17 cellular contexts compared by ENCODE assay signal in the genomic region with DNA sequence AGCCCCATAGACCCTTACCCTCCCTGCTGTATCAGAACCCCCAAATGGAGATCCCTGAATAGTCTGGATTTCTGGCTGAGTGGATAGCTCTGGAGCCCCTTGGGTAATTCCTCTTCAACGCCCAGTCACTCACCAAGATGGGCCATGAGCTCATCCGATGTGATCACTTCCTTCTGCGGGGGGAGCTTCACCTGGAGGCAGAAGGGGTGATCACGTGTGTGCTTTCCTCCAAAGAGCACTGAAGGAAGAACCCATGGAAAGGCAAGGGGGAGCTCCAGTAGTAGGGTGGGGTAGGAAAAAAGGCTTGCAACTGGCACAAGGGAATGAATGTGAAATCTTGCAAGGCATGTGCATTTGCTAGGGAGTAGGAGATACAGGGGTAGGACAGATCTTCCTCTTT. TPM values are rescaled to one million over a fixed set of nuclear protein-coding genes. Genes with fewer than 3 reads are reported as not detected.
DNase-seq lines count a peak whose midpoint lies in the region; ATAC-seq, FAIRE-seq and TF ChIP-seq lines count a peak whose summit lies in the region.
"Had no signal": no experiment of that assay in that cellular context is flagged by ENCODE, and none has a peak within 500 bp of the region (broad histone marks: within the 10 kb centered on the region; RNA-seq: fewer than 3 reads in every experiment).

No MANE protein-coding gene starts in this region.

- peaks cover 51% of the 10 kb centered on the region for H3K4me1 Mint-ChIP-seq in CD8-positive, alpha-beta T cell (ENCODE audit: low read depth)

- no peaks in the 10 kb centered on the region for H3K9me2 ChIP-seq in PC-3 (replicated peaks; ENCODE audit: low read length)

- H3K36me3 Mint-ChIP-seq in CD8-positive, alpha-beta T cell: peaks cover 38% of the 10 kb centered on the region

- FAIRE-seq in keratinocyte (lab: Jason Lieb, UNC): peak; percentile 9
- FAIRE-seq: H1 had no signal

- CTCF ChIA-PET in CD8-positive, alpha-beta T cell (lab: Charles Lee): interaction anchor here (0.5 to 16.2 kb wide), 6 partner anchors 19 to 358 kb away, joined by 3 to 283 read pairs (median 5); partner anchors contain the start of genes ANXA9, C1orf56, CERS2 and TNFAIP8L2
- CTCF ChIA-PET in PC-3 (lab: Charles Lee): no interaction called here

- H3K36me3 ChIP-seq in CD8-positive, alpha-beta T cell (ENCODE audit: insufficient read depth, low read length): peaks cover 24% of the 10 kb centered on the region
- no peaks in the 10 kb centered on the region for H3K36me3 ChIP-seq in PC-3 (ENCODE audit: low read depth, low read length)
- H3K36me3 ChIP-seq in keratinocyte (ENCODE audit: control insufficient read depth in 2 of 2, extremely low read depth in 1 of 2, insufficient read depth in 2 of 2, low read length in 2 of 2): peaks cover 0 to 2% of the 10 kb centered on the region in 2 experiments

- peaks cover 36% of the 10 kb centered on the region for H3K4me1 ChIP-seq in CD8-positive, alpha-beta T cell (ENCODE audit: insufficient read depth, low read length)
- H3K4me1 ChIP-seq in PC-3 (ENCODE audit: insufficient read depth, low read length) (peaks cover 32% of the 10 kb centered on the region), keratinocyte (ENCODE audit: control insufficient read depth, extremely low read depth, insufficient read depth, low read length) (peaks cover 30% of the 10 kb centered on the region)

- H3K27me3 ChIP-seq in CD8-positive, alpha-beta T cell (ENCODE audit: insufficient read depth, low read length): no peaks in the 10 kb centered on the region
- H3K27me3 ChIP-seq in PC-3 (ENCODE audit: low read length) (no peaks in the 10 kb centered on the region), keratinocyte (ENCODE audit: control insufficient read depth, extremely low read depth, insufficient read depth, low read length) (no peaks in the 10 kb centered on the region)
- H3K27me3 ChIP-seq: ascending aorta had no signal

- H3K9ac ChIP-seq in PC-3 (ENCODE audit: low read length) (no peak overlapping the region), keratinocyte (ENCODE audit: control insufficient read depth, extremely low read depth, insufficient read depth, low read length) (no peak overlapping the region)

- peak overlapping the region; percentile 8 for H3K4me3 Mint-ChIP-seq in CD8-positive, alpha-beta T cell
- H3K4me3 Mint-ChIP-seq: immature natural killer cell, memory B cell, neural crest cell had no signal

- H3K9me3 ChIP-seq in CD8-positive, alpha-beta T cell (ENCODE audit: low read length): no peaks in the 10 kb centered on the region
- H3K9me3 ChIP-seq in PC-3 (ENCODE audit: low read length) (no peaks in the 10 kb centered on the region), keratinocyte (ENCODE audit: control insufficient read depth, low read depth, low read length) (no peaks in the 10 kb centered on the region)
- H3K9me3 ChIP-seq: ascending aorta had no signal

- POLR2A ChIA-PET in CD8-positive, alpha-beta T cell (lab: Charles Lee): interaction anchor here (0.8 to 1.3 kb wide), 4 partner anchors 8 to 49 kb away, joined by 3 to 6 read pairs (median 4); no protein-coding TSS in a partner anchor
- POLR2A ChIA-PET in PC-3 (lab: Charles Lee; ENCODE audit: unreplicated experiment): interaction anchor here (0.6 kb wide), 1 partner anchor 12 kb away, joined by 4 read pairs; no protein-coding TSS in a partner anchor

- no peaks in the 10 kb centered on the region for H3K9me3 Mint-ChIP-seq in CD8-positive, alpha-beta T cell
- H3K9me3 Mint-ChIP-seq: immature natural killer cell, memory B cell, neural crest cell had no signal

- no peaks in the 10 kb centered on the region for H3K27me3 Mint-ChIP-seq in CD8-positive, alpha-beta T cell (ENCODE audit: low read depth)
- H3K27me3 Mint-ChIP-seq: memory B cell had no signal

- H2AFZ ChIP-seq in PC-3 (ENCODE audit: low read length) (no peak overlapping the region), keratinocyte (ENCODE audit: control insufficient read depth, low read length) (no peak overlapping the region)

- no peaks in the 10 kb centered on the region for H3K9me1 ChIP-seq in keratinocyte (ENCODE audit: control insufficient read depth, extremely low read depth, insufficient read depth, low read length)

- intact Hi-C loops in CD8-positive, alpha-beta T cell (cut with DNase I, micrococcal nuclease): loop anchor here in 1 of 2 experiments (10.0 kb wide), 1 partner anchor 307 kb away; the partner anchor contains the start of gene GOLPH3L
- intact Hi-C loops in PC-3 (cut with micrococcal nuclease): loop anchor here (10.0 kb wide), 1 partner anchor 377 kb away; the partner anchor contains the start of gene ENSA

- H3K27ac Mint-ChIP-seq in CD8-positive, alpha-beta T cell: peak overlapping the region; percentile 69
- H3K27ac Mint-ChIP-seq: immature natural killer cell, memory B cell had no signal

- no TSS peak for BruUV-seq in PC-3 (replicated peaks; lab: Mats Ljungman, UMichigan)

- H4K20me1 ChIP-seq in PC-3 (ENCODE audit: low read length): no peaks in the 10 kb centered on the region
- H4K20me1 ChIP-seq in keratinocyte (ENCODE audit: control insufficient read depth, extremely low read depth, insufficient read depth, low read length): no peaks in the 10 kb centered on the region

- TF ChIP-seq CTCF in CD8-positive, alpha-beta T cell (IDR thresholded peaks at IDR 0.05): no peak
- no peak for TF ChIP-seq CTCF in PC-3 (conservative IDR thresholded peaks at IDR 0.05; ENCODE audit: low read depth, low read length)
- no peak for TF ChIP-seq CTCF in keratinocyte (optimal IDR thresholded peaks at IDR 0.05 in 1 of 3, IDR thresholded peaks at IDR 0.05 in 1 of 3, conservative IDR thresholded peaks at IDR 0.05 in 1 of 3; ENCODE audit: extremely low read depth in 1 of 3, insufficient read depth in 2 of 3, low read length in 3 of 3)

- H3F3A ChIP-seq in PC-3 (ENCODE audit: low read length, unreplicated experiment): no peaks in the 10 kb centered on the region

- H3K4me2 ChIP-seq in PC-3 (ENCODE audit: low read length): no peak overlapping the region
- no peak overlapping the region for H3K4me2 ChIP-seq in keratinocyte (ENCODE audit: control insufficient read depth, extremely low read depth, insufficient read depth, low read depth, low read length)

- H3K27ac ChIP-seq in CD8-positive, alpha-beta T cell (ENCODE audit: low read depth, low read length): no peak overlapping the region
- no peak overlapping the region for H3K27ac ChIP-seq in PC-3 (ENCODE audit: low read length)
- no peak overlapping the region for H3K27ac ChIP-seq in keratinocyte (ENCODE audit: control insufficient read depth, insufficient read depth, low read length)
- H3K27ac ChIP-seq: ascending aorta, RWPE1 had no signal

- no peak for ATAC-seq in CD8-positive, alpha-beta T cell
- no peak for ATAC-seq in PC-3
- ATAC-seq: esophagus mucosa had no signal

- H3K79me2 ChIP-seq in PC-3 (ENCODE audit: low read length) (no peaks in the 10 kb centered on the region), keratinocyte (ENCODE audit: control insufficient read depth, insufficient read depth, low read length) (no peaks in the 10 kb centered on the region)

- dilution Hi-C loops in keratinocyte (cut with MboI; ENCODE audit: extremely low pct_ligation_motif_present, low sequenced_read_pairs): no loop called here

- H3K4me3 ChIP-seq in CD8-positive, alpha-beta T cell (ENCODE audit: low read depth, low read length): no peak overlapping the region
- no peak overlapping the region for H3K4me3 ChIP-seq in PC-3 (ENCODE audit: low read length)
- H3K4me3 ChIP-seq in keratinocyte (ENCODE audit: control insufficient read depth in 2 of 3, extremely low read depth in 1 of 3, insufficient read depth in 2 of 3, low read depth in 1 of 3, low read length in 3 of 3): no peak overlapping the region
- H3K4me3 ChIP-seq: ascending aorta had no signal

- DNase-seq in CD1c-positive myeloid dendritic cell (ENCODE audit: extremely low spot score) (peak; percentile 77), PC-3 (peak; percentile 37), keratinocyte (ENCODE audit: low read depth, low spot score) (no peak), amygdala (lab: John Stamatoyannopoulos, UW) (no peak), NCI-H1694 (lab: John Stamatoyannopoulos, UW) (no peak), cortex of kidney (lab: John Stamatoyannopoulos, UW) (no peak)
- DNase-seq in CD8-positive, alpha-beta T cell: no peak
- DNase-seq: activated CD4-positive, alpha-beta T cell treated with anti-CD3 and anti-CD28 coated beads, Interleukin-2, amount 50 U/mL, for 48 hours; DMS79 treated with DMSO at 0.1 percent for 48 hours; immature natural killer cell; T-helper 9 cell had no signal

RNA-seq across cellular contexts. Expression of gene MINDY1, which starts 5.1 kb away (rescaled TPM):
- 1 to 10 TPM; 2.2 to 2.4 TPM for total RNA-seq in CD8-positive, alpha-beta T cell
- total RNA-seq in PC-3 (2014; rRNA removed): 6.3 and 7.8 TPM in 2 replicates
- 11.2 to 20.4 TPM (median 11.6 TPM) in 3 replicates for polyA plus RNA-seq in keratinocyte
- polyA plus RNA-seq in keratinocyte (2011; ENCODE audit: low read depth): 9.7 TPM
- polyA plus RNA-seq in keratinocyte (2011; cell fraction: cytosol; rRNA removed): 12.6 and 13.5 TPM in 2 replicates
- polyA plus RNA-seq in keratinocyte (2011; cell fraction: nucleus; rRNA removed): 35.0 and 42.9 TPM in 2 replicates
- 9.2 and 14.5 TPM in 2 replicates for polyA plus RNA-seq in keratinocyte (2012; ENCODE audit: low replicate concordance)
- polyA minus RNA-seq in keratinocyte: 25.0 to 42.3 TPM (median 28.7 TPM) in 3 replicates
- polyA minus RNA-seq in keratinocyte (2011; cell fraction: cytosol; rRNA and poly(A)+ RNA removed): 22.3 TPM
- 24.9 and 29.0 TPM in 2 replicates for polyA minus RNA-seq in keratinocyte (2011; cell fraction: nucleus; rRNA and poly(A)+ RNA removed)

RNA-seq across cellular contexts. Expression of gene PRUNE1, which starts 6.7 kb away (rescaled TPM):
- 1 to 10 TPM; 8.0 to 9.0 TPM for total RNA-seq in CD8-positive, alpha-beta T cell
- 19.4 and 20.3 TPM in 2 replicates for total RNA-seq in PC-3 (2014; rRNA removed)
- 14.4 to 16.4 TPM (median 15.4 TPM) in 3 replicates for polyA plus RNA-seq in keratinocyte
- 9.4 TPM for polyA plus RNA-seq in keratinocyte (2011; ENCODE audit: low read depth)
- polyA plus RNA-seq in keratinocyte (2011; cell fraction: cytosol; rRNA removed): 12.1 and 18.5 TPM in 2 replicates
- 19.1 and 19.3 TPM in 2 replicates for polyA plus RNA-seq in keratinocyte (2011; cell fraction: nucleus; rRNA removed)
- polyA plus RNA-seq in keratinocyte (2012; ENCODE audit: low replicate concordance): 8.3 and 11.3 TPM in 2 replicates
- 7.8 to 23.4 TPM (median 18.4 TPM) in 3 replicates for polyA minus RNA-seq in keratinocyte
- polyA minus RNA-seq in keratinocyte (2011; cell fraction: cytosol; rRNA and poly(A)+ RNA removed): 9.2 TPM
- 8.0 and 10.5 TPM in 2 replicates for polyA minus RNA-seq in keratinocyte (2011; cell fraction: nucleus; rRNA and poly(A)+ RNA removed)

RNA-seq across cellular contexts. Expression of gene ANXA9, which starts 19.5 kb away (rescaled TPM):
- under 1 TPM in 1 of 2 experiments, not detected in 1; 0.16 TPM for total RNA-seq in CD8-positive, alpha-beta T cell
- total RNA-seq in PC-3 (2014; rRNA removed): 0.18 and 0.75 TPM in 2 replicates
- 0.68 to 0.85 TPM (median 0.76 TPM) in 3 replicates for polyA plus RNA-seq in keratinocyte
- 4.8 TPM for polyA plus RNA-seq in keratinocyte (2011; ENCODE audit: low read depth)
- 0.78 and 1.2 TPM in 2 replicates for polyA plus RNA-seq in keratinocyte (2011; cell fraction: cytosol; rRNA removed)
- polyA plus RNA-seq in keratinocyte (2011; cell fraction: nucleus; rRNA removed): 1.2 TPM in 2 replicates
- polyA plus RNA-seq in keratinocyte (2012; ENCODE audit: low replicate concordance): 0.96 and 7.3 TPM in 2 replicates
- 2.3 to 3.0 TPM (median 2.6 TPM) in 3 replicates for polyA minus RNA-seq in keratinocyte
- polyA minus RNA-seq in keratinocyte (2011; cell fraction: cytosol; rRNA and poly(A)+ RNA removed): 1.3 TPM
- polyA minus RNA-seq in keratinocyte (2011; cell fraction: nucleus; rRNA and poly(A)+ RNA removed): 0.70 and 0.74 TPM in 2 replicates
- total RNA-seq: ascending aorta, neural crest cell had no signal
- polyA plus RNA-seq: immature natural killer cell had no signal

RNA-seq across cellular contexts. Expression of gene CERS2, which starts 27.0 kb away (rescaled TPM):
- 10 to 100 TPM; 74.5 to 75.5 TPM for total RNA-seq in CD8-positive, alpha-beta T cell
- 176 TPM in 2 replicates for total RNA-seq in PC-3 (2014; rRNA removed)
- 75.0 to 172 TPM (median 121 TPM) in 3 replicates for polyA plus RNA-seq in keratinocyte
- 21.9 TPM for polyA plus RNA-seq in keratinocyte (2011; ENCODE audit: low read depth)
- 117 and 217 TPM in 2 replicates for polyA plus RNA-seq in keratinocyte (2011; cell fraction: cytosol; rRNA removed)
- polyA plus RNA-seq in keratinocyte (2011; cell fraction: nucleus; rRNA removed): 147 and 168 TPM in 2 replicates
- 62.7 and 101 TPM in 2 replicates for polyA plus RNA-seq in keratinocyte (2012; ENCODE audit: low replicate concordance)
- polyA minus RNA-seq in keratinocyte: 129 to 154 TPM (median 150 TPM) in 3 replicates
- 87.5 TPM for polyA minus RNA-seq in keratinocyte (2011; cell fraction: cytosol; rRNA and poly(A)+ RNA removed)
- polyA minus RNA-seq in keratinocyte (2011; cell fraction: nucleus; rRNA and poly(A)+ RNA removed): 58.6 and 82.2 TPM in 2 replicates

RNA-seq across cellular contexts. Expression of gene BNIPL, which starts 34.8 kb away (rescaled TPM):
- under 1 TPM; 0.08 to 0.47 TPM for total RNA-seq in CD8-positive, alpha-beta T cell
- 0.51 and 2.4 TPM in 2 replicates for total RNA-seq in PC-3 (2014; rRNA removed)
- polyA plus RNA-seq in keratinocyte: 4.6 to 25.8 TPM (median 9.8 TPM) in 3 replicates
- 103 TPM for polyA plus RNA-seq in keratinocyte (2011; ENCODE audit: low read depth)
- 6.3 and 8.0 TPM in 2 replicates for polyA plus RNA-seq in keratinocyte (2011; cell fraction: cytosol; rRNA removed)
- 40.6 and 43.8 TPM in 2 replicates for polyA plus RNA-seq in keratinocyte (2011; cell fraction: nucleus; rRNA removed)
- 2.4 and 66.3 TPM in 2 replicates for polyA plus RNA-seq in keratinocyte (2012; ENCODE audit: low replicate concordance)
- 2.5 to 16.6 TPM (median 6.5 TPM) in 3 replicates for polyA minus RNA-seq in keratinocyte
- 5.0 TPM for polyA minus RNA-seq in keratinocyte (2011; cell fraction: cytosol; rRNA and poly(A)+ RNA removed)
- polyA minus RNA-seq in keratinocyte (2011; cell fraction: nucleus; rRNA and poly(A)+ RNA removed): 7.5 and 9.9 TPM in 2 replicates
- total RNA-seq: ascending aorta had no signal

Comparison
In these comparisons a context has a peak if more than half of its experiments do, and no peak if none do; other contexts are left out.
1. DNase-seq: peak in CD1c-positive myeloid dendritic cell (single experiment) and PC-3 (single experiment); none in CD8-positive, alpha-beta T cell (0 of 7), keratinocyte (single experiment), amygdala (0 of 56), NCI-H1694 (single experiment) and cortex of kidney (single experiment).